1 cellular context compared by ENCODE assay signal in the genomic region with DNA sequence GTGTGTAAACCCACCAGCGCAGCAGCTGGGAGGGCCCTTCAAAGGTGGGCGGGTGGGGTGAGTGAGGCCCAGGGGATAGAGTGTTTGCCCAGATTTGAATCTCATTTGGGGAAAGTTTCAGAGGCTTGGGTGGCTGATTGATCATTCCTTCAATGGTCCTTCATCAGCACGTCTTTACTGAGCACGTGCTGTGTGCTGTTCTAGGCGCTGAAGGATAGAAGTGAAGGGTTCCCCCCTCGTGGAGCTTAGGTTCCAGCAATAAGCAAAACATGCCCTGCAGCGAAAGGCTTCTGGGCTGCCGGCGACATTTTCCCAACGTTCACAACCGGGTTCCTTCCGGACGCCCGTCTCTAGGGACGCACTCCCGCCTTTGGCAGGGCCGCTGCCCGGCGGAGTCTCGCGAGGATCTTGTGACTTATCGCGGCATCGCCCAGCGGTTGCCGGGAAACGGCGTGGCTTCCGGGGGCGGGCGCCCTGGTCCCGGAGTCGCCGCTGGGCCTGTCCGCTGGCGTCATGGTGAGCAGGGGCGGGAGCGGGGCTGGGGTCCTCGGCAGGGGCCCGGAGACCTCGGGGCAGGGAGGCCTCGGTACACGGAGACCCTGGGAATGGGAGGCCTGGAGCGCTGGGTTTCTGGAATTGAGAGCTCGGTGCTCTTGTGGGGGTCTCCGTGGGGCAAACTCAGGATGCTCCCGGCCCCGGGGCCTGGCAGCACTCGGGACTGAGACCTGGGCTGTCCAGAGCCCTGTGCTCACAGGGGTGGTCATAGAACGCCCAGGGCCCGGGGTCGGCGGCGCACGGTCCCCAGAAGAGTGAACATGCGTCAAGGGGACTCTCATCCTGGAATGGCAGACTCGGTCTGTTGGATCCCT.
TF ChIP-seq lines count a peak whose summit lies in the region.

No MANE protein-coding gene starts in this region.

TF ChIP-seq in HepG2, 621 proteins besides CTCF, POLR2A, EP300 and RAD21 (continued from another document and continues in another):
- TF ChIP-seq, protein P1, sequence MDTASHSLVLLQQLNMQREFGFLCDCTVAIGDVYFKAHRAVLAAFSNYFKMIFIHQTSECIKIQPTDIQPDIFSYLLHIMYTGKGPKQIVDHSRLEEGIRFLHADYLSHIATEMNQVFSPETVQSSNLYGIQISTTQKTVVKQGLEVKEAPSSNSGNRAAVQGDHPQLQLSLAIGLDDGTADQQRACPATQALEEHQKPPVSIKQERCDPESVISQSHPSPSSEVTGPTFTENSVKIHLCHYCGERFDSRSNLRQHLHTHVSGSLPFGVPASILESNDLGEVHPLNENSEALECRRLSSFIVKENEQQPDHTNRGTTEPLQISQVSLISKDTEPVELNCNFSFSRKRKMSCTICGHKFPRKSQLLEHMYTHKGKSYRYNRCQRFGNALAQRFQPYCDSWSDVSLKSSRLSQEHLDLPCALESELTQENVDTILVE (CRISPR knock-in tag; IDR thresholded peaks at IDR 0.05) = 0 out of 2 replicates have a peak, but pooled peaks have one; percentile 63
- no peak for TF ChIP-seq ZBTB1 (CRISPR knock-in tag; IDR thresholded peaks at IDR 0.05; ENCODE audit: borderline replicate concordance)
- TF ChIP-seq ZNF205 (CRISPR knock-in tag; IDR thresholded peaks at IDR 0.05) = peak; percentile 66; the same call in 1 of the 2 replicates
- TF ChIP-seq HES4 (CRISPR knock-in tag; IDR thresholded peaks at IDR 0.05; ENCODE audit: borderline replicate concordance) = peak; percentile 65; the same call in 1 of the 2 replicates
- TF ChIP-seq STAT5B (CRISPR knock-in tag; IDR thresholded peaks at IDR 0.05) = no peak
- TF ChIP-seq BATF2 (CRISPR knock-in tag; IDR thresholded peaks at IDR 0.05) = 0 out of 2 replicates have a peak, but pooled peaks have one; percentile 65
- peak; percentile 94 for TF ChIP-seq RBFOX2 (IDR thresholded peaks at IDR 0.05; ENCODE audit: low read depth, low read length)
- TF ChIP-seq, protein P2, sequence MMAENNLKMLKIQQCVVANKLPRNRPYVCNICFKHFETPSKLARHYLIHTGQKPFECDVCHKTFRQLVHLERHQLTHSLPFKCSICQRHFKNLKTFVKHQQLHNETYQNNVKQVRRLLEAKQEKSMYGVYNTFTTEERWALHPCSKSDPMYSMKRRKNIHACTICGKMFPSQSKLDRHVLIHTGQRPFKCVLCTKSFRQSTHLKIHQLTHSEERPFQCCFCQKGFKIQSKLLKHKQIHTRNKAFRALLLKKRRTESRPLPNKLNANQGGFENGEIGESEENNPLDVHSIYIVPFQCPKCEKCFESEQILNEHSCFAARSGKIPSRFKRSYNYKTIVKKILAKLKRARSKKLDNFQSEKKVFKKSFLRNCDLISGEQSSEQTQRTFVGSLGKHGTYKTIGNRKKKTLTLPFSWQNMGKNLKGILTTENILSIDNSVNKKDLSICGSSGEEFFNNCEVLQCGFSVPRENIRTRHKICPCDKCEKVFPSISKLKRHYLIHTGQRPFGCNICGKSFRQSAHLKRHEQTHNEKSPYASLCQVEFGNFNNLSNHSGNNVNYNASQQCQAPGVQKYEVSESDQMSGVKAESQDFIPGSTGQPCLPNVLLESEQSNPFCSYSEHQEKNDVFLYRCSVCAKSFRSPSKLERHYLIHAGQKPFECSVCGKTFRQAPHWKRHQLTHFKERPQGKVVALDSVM (CRISPR knock-in tag; IDR thresholded peaks at IDR 0.05) = no peak
- no peak for TF ChIP-seq ZNF7 (CRISPR knock-in tag; IDR thresholded peaks at IDR 0.05)
- TF ChIP-seq ZNF782 (CRISPR knock-in tag; IDR thresholded peaks at IDR 0.05; ENCODE audit: borderline replicate concordance) = peak; percentile 67; the same call in 1 of the 2 replicates
- TF ChIP-seq ZNF263 (CRISPR knock-in tag; IDR thresholded peaks at IDR 0.05) = peak; percentile 59; the same call in 1 of the 2 replicates
- TF ChIP-seq XBP1 (CRISPR knock-in tag; IDR thresholded peaks at IDR 0.05) = no peak
- TF ChIP-seq ZNF567 (CRISPR knock-in tag; IDR thresholded peaks at IDR 0.05; ENCODE audit: borderline replicate concordance) = no peak
- TF ChIP-seq, protein P3, sequence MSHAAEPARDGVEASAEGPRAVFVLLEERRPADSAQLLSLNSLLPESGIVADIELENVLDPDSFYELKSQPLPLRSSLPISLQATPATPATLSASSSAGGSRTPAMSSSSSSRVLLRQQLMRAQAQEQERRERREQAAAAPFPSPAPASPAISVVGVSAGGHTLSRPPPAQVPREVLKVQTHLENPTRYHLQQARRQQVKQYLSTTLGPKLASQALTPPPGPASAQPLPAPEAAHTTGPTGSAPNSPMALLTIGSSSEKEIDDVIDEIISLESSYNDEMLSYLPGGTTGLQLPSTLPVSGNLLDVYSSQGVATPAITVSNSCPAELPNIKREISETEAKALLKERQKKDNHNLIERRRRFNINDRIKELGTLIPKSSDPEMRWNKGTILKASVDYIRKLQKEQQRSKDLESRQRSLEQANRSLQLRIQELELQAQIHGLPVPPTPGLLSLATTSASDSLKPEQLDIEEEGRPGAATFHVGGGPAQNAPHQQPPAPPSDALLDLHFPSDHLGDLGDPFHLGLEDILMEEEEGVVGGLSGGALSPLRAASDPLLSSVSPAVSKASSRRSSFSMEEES (CRISPR knock-in tag; IDR thresholded peaks at IDR 0.05) = peak; percentile 66; the same call in 1 of the 2 replicates
- no peak for TF ChIP-seq HHEX (CRISPR knock-in tag; IDR thresholded peaks at IDR 0.05)
- peak; percentile 75 for TF ChIP-seq DR1 (CRISPR knock-in tag; IDR thresholded peaks at IDR 0.05)
- TF ChIP-seq BCL3 (CRISPR knock-in tag; IDR thresholded peaks at IDR 0.05) = peak; percentile 42; the same call in 1 of the 2 replicates
- TF ChIP-seq ZNF367 (CRISPR knock-in tag; IDR thresholded peaks at IDR 0.05; ENCODE audit: borderline replicate concordance) = peak; percentile 27; the same call in 1 of the 2 replicates
- peak; percentile 68 for TF ChIP-seq NKX3-1 (CRISPR knock-in tag; IDR thresholded peaks at IDR 0.05)
- TF ChIP-seq PLRG1 (conservative IDR thresholded peaks at IDR 0.05) = no peak
- TF ChIP-seq, protein P4, sequence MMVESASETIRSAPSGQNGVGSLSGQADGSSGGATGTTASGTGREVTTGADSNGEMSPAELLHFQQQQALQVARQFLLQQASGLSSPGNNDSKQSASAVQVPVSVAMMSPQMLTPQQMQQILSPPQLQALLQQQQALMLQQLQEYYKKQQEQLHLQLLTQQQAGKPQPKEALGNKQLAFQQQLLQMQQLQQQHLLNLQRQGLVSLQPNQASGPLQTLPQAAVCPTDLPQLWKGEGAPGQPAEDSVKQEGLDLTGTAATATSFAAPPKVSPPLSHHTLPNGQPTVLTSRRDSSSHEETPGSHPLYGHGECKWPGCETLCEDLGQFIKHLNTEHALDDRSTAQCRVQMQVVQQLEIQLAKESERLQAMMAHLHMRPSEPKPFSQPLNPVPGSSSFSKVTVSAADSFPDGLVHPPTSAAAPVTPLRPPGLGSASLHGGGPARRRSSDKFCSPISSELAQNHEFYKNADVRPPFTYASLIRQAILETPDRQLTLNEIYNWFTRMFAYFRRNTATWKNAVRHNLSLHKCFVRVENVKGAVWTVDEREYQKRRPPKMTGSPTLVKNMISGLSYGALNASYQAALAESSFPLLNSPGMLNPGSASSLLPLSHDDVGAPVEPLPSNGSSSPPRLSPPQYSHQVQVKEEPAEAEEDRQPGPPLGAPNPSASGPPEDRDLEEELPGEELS (CRISPR knock-in tag; IDR thresholded peaks at IDR 0.05) = peak; percentile 30; the same call in 1 of the 2 replicates
- peak; percentile 95 for TF ChIP-seq TFDP1 (CRISPR knock-in tag; IDR thresholded peaks at IDR 0.05; ENCODE audit: borderline replicate concordance)
- peak; percentile 27; the same call in 1 of the 2 replicates for TF ChIP-seq ZNF503 (CRISPR knock-in tag; IDR thresholded peaks at IDR 0.05)
- TF ChIP-seq, protein P5, sequence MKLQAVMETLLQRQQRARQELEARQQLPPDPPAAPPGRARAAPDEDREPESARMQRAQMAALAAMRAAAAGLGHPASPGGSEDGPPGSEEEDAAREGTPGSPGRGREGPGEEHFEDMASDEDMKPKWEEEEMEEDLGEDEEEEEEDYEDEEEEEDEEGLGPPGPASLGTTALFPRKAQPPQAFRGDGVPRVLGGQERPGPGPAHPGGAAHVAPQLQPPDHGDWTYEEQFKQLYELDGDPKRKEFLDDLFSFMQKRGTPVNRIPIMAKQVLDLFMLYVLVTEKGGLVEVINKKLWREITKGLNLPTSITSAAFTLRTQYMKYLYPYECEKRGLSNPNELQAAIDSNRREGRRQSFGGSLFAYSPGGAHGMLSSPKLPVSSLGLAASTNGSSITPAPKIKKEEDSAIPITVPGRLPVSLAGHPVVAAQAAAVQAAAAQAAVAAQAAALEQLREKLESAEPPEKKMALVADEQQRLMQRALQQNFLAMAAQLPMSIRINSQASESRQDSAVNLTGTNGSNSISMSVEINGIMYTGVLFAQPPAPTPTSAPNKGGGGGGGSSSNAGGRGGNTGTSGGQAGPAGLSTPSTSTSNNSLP (IDR thresholded peaks at IDR 0.05; ENCODE audit: low read depth, low read length) = no peak
- TF ChIP-seq RXRA (CRISPR knock-in tag; IDR thresholded peaks at IDR 0.05) = peak; percentile 66; the same call in 1 of the 2 replicates
- peak; percentile 47; the same call in 1 of the 2 replicates for TF ChIP-seq MIER3 (CRISPR knock-in tag; IDR thresholded peaks at IDR 0.05; ENCODE audit: borderline replicate concordance)
- peak; percentile 29; the same call in 1 of the 2 replicates for TF ChIP-seq ZFP36L1 (CRISPR knock-in tag; IDR thresholded peaks at IDR 0.05)
- 0 out of 2 replicates have a peak, but pooled peaks have one; percentile 52 for TF ChIP-seq ZBTB7A (CRISPR knock-in tag; IDR thresholded peaks at IDR 0.05)
- TF ChIP-seq MATR3 (CRISPR knock-in tag; IDR thresholded peaks at IDR 0.05) = no peak
- TF ChIP-seq ELF1 (CRISPR knock-in tag; IDR thresholded peaks at IDR 0.05) = peak; percentile 91
- TF ChIP-seq GATAD1 (CRISPR knock-in tag; IDR thresholded peaks at IDR 0.05) = peak; percentile 90
- peak; percentile 67 for TF ChIP-seq GATA4 (IDR thresholded peaks at IDR 0.05; ENCODE audit: borderline replicate concordance, low read depth)
- TF ChIP-seq ZSCAN29 (CRISPR knock-in tag; conservative IDR thresholded peaks at IDR 0.05) = peak; percentile 76; the same call in 1 of the 2 replicates
- no peak for TF ChIP-seq ZKSCAN5 (CRISPR knock-in tag; IDR thresholded peaks at IDR 0.05)
- TF ChIP-seq, protein P6, sequence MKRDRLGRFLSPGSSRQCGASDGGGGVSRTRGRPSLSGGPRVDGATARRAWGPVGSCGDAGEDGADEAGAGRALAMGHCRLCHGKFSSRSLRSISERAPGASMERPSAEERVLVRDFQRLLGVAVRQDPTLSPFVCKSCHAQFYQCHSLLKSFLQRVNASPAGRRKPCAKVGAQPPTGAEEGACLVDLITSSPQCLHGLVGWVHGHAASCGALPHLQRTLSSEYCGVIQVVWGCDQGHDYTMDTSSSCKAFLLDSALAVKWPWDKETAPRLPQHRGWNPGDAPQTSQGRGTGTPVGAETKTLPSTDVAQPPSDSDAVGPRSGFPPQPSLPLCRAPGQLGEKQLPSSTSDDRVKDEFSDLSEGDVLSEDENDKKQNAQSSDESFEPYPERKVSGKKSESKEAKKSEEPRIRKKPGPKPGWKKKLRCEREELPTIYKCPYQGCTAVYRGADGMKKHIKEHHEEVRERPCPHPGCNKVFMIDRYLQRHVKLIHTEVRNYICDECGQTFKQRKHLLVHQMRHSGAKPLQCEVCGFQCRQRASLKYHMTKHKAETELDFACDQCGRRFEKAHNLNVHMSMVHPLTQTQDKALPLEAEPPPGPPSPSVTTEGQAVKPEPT (CRISPR knock-in tag; IDR thresholded peaks at IDR 0.05; ENCODE audit: low read depth) = peak; percentile 90
- no peak for TF ChIP-seq POLR2AphosphoS2 (IDR thresholded peaks at IDR 0.05; ENCODE audit: low read depth, low read length)
- no peak; the same call in 1 of the 2 replicates for TF ChIP-seq ARHGAP35 (CRISPR knock-in tag; IDR thresholded peaks at IDR 0.05; ENCODE audit: borderline replicate concordance)
